ENCODE assay signal across 16 cellular contexts in the genomic region with DNA sequence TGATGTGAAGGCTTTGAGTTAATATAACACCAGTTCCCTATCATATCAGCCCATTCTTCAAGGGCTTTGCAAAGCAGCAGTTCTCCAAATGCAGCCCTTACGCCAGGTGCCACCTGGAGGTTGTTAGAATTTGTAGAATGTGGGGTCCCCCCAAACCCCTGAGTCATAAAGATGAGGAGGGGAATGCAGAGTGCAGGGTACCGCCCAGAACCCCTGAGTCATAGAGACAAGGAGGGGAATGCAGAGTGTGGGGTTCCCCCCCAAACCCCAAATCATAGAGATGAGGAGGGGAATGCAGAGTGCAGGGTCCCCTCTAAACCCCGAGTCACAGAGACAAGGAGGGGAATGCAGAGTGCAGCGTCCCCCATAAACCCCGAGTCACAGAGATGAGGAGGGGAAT.
"Had no signal": no experiment of that assay in that cellular context is flagged by ENCODE, and none has a peak within 500 bp of the region (broad histone marks: within the 10 kb centered on the region; RNA-seq: fewer than 3 reads in every experiment).

No MANE protein-coding gene starts in this region.

- H3K4me3 ChIP-seq: right atrium auricular region, testis, tibial nerve, upper lobe of right lung, vagina had no signal

- H3K4me1 ChIP-seq: right atrium auricular region, tibial nerve, upper lobe of right lung, vagina had no signal

- H3K27me3 ChIP-seq: neutrophil, right atrium auricular region, testis, tibial nerve, upper lobe of right lung, vagina had no signal

- H3K9me3 ChIP-seq: neutrophil, right atrium auricular region, testis, tibial nerve, upper lobe of right lung, vagina had no signal

- H3K36me3 ChIP-seq: neutrophil, right atrium auricular region, tibial nerve, upper lobe of right lung, vagina had no signal

- DNase-seq: effector CD4-positive, alpha-beta T cell; foreskin melanocyte; hippocampal formation; kidney glomerular epithelial cell; mammary epithelial cell; nephron progenitor cell; posterior cingulate gyrus; stimulated activated CD4-positive, alpha-beta T cell treated with anti-CD3 and anti-CD28 coated beads, Interleukin-15, amount 100 ng/mL, for 24 hours; stimulated activated CD4-positive, alpha-beta T cell treated with anti-CD3 and anti-CD28 coated beads, Interleukin-1b, Interleukin-23, amount 100 ng/mL, for 48 hours; stimulated activated CD4-positive, alpha-beta T cell treated with anti-CD3 and anti-CD28 coated beads, Interleukin-4, amount 100 ng/mL, for 24 hours; testis had no signal

- H3K27ac ChIP-seq: neutrophil, right atrium auricular region, testis, tibial nerve, upper lobe of right lung, vagina had no signal
